Comparison of ENCODE assay signal across 1 cellular context in the genomic region with DNA sequence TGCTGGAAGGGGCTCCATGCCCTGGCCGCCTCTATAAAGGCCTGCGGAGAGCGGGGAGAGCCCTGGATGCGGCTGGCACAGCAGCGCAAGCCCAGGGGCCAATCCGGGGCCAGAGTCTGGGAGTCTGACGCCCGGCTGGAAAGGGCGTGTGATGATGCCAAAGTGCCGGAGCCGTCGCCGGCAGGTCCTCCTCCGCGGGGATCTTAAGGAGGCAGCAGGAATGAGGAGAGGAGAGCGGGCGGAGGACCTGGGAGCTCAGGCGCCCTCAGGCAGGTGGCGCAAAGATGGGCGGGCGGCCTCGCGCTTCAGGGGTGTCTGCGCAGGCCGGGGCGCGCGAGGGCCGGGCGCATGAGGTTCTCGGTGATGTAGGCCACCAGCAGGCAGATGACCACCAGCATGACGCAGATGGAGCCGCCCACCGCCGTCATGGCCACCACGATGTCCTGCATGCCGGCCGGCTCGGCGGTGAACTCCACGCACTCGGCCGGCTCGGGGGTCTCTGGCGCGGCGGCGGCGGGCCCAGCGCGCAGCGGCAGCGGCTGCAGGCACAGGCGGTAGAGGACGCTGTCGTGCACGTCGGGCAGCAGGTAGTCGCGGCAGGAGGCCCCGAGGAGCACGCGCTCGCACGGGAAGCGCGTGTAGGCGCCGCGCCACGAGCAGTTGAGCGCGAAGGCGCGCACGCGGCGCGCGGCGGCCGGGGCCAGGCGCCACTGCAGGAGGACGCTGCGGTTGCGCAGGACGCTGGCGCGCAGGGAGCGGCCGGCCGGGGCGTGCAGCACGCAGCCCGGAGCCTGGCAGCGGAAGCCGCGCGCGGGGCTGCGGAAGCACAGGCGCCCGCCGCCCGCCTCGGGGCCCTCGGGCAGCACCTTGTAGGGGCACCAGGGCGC.
TF ChIP-seq lines count a peak whose summit lies in the region.

No MANE protein-coding gene starts in this region.

TF ChIP-seq in HepG2, 621 proteins besides CTCF, POLR2A, EP300 and RAD21 (continued from another document and continues in another):
- no peak for TF ChIP-seq HNF4G (IDR thresholded peaks at IDR 0.05; ENCODE audit: borderline replicate concordance, low read depth, low read length)
- TF ChIP-seq HNF4G (CRISPR knock-in tag; IDR thresholded peaks at IDR 0.05; ENCODE audit: borderline replicate concordance, low read depth): no peak
- TF ChIP-seq SOX6 (IDR thresholded peaks at IDR 0.05): no peak
- no peak for TF ChIP-seq SOX6 (CRISPR knock-in tag; IDR thresholded peaks at IDR 0.05)
- peak; percentile 87 for TF ChIP-seq ZNF777 (CRISPR knock-in tag; IDR thresholded peaks at IDR 0.05)
- TF ChIP-seq, protein P1, sequence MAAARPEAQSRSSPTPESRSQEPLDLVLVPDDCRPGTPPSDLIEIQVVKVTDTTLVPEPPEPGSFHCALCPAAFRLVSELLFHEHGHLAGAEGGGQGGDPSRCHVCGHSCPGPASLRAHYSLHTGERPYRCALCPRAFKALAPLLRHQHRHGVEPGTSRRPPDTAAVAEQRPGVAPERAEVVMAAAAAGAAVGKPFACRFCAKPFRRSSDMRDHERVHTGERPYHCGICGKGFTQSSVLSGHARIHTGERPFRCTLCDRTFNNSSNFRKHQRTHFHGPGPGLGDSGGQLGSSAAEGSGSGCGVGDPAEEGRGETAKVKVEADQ (CRISPR knock-in tag; IDR thresholded peaks at IDR 0.05; ENCODE audit: borderline replicate concordance): no peak; the same call in 1 of the 2 replicates
- TF ChIP-seq, protein P2, sequence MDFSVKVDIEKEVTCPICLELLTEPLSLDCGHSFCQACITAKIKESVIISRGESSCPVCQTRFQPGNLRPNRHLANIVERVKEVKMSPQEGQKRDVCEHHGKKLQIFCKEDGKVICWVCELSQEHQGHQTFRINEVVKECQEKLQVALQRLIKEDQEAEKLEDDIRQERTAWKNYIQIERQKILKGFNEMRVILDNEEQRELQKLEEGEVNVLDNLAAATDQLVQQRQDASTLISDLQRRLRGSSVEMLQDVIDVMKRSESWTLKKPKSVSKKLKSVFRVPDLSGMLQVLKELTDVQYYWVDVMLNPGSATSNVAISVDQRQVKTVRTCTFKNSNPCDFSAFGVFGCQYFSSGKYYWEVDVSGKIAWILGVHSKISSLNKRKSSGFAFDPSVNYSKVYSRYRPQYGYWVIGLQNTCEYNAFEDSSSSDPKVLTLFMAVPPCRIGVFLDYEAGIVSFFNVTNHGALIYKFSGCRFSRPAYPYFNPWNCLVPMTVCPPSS (IDR thresholded peaks at IDR 0.05): no peak
- TF ChIP-seq, protein P3, sequence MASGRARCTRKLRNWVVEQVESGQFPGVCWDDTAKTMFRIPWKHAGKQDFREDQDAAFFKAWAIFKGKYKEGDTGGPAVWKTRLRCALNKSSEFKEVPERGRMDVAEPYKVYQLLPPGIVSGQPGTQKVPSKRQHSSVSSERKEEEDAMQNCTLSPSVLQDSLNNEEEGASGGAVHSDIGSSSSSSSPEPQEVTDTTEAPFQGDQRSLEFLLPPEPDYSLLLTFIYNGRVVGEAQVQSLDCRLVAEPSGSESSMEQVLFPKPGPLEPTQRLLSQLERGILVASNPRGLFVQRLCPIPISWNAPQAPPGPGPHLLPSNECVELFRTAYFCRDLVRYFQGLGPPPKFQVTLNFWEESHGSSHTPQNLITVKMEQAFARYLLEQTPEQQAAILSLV (CRISPR knock-in tag; IDR thresholded peaks at IDR 0.05; ENCODE audit: borderline replicate concordance): no peak
- 0 out of 2 replicates have a peak, but pooled peaks have one; percentile 19 for TF ChIP-seq ZFP91 (CRISPR knock-in tag; IDR thresholded peaks at IDR 0.05; ENCODE audit: borderline replicate concordance)
- no peak for TF ChIP-seq ZNF275 (CRISPR knock-in tag; IDR thresholded peaks at IDR 0.05; ENCODE audit: borderline replicate concordance)
- no peak for TF ChIP-seq AHR (CRISPR knock-in tag; IDR thresholded peaks at IDR 0.05)
- no peak for TF ChIP-seq ISL2 (CRISPR knock-in tag; IDR thresholded peaks at IDR 0.05)
- no peak for TF ChIP-seq ZNF792 (CRISPR knock-in tag; IDR thresholded peaks at IDR 0.05)
- no peak for TF ChIP-seq ZFP82 (CRISPR knock-in tag; IDR thresholded peaks at IDR 0.05; ENCODE audit: borderline replicate concordance)
- TF ChIP-seq, protein P4, sequence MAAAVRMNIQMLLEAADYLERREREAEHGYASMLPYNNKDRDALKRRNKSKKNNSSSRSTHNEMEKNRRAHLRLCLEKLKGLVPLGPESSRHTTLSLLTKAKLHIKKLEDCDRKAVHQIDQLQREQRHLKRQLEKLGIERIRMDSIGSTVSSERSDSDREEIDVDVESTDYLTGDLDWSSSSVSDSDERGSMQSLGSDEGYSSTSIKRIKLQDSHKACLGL (CRISPR knock-in tag; IDR thresholded peaks at IDR 0.05): peak; percentile 37; the same call in 1 of the 2 replicates
- no peak for TF ChIP-seq NFE2L1 (CRISPR knock-in tag; IDR thresholded peaks at IDR 0.05; ENCODE audit: borderline replicate concordance)
- TF ChIP-seq SMAD1 (CRISPR knock-in tag; IDR thresholded peaks at IDR 0.05; ENCODE audit: borderline replicate concordance, low read depth): no peak
- TF ChIP-seq POGK (CRISPR knock-in tag; conservative IDR thresholded peaks at IDR 0.05): no peak
- 0 out of 2 replicates have a peak, but pooled peaks have one; percentile 48 for TF ChIP-seq ARNT2 (CRISPR knock-in tag; IDR thresholded peaks at IDR 0.05; ENCODE audit: low read depth)
- TF ChIP-seq TFDP1 (CRISPR knock-in tag; IDR thresholded peaks at IDR 0.05; ENCODE audit: borderline replicate concordance): peak; percentile 80; the same call in 1 of the 2 replicates
- no peak for TF ChIP-seq GPN1 (CRISPR knock-in tag; IDR thresholded peaks at IDR 0.05; ENCODE audit: borderline replicate concordance)
- TF ChIP-seq ZNF709 (CRISPR knock-in tag; IDR thresholded peaks at IDR 0.05): 0 out of 2 replicates have a peak, but pooled peaks have one; percentile 36
- TF ChIP-seq ELF4 (CRISPR knock-in tag; IDR thresholded peaks at IDR 0.05; ENCODE audit: borderline replicate concordance): no peak
- TF ChIP-seq ZNF496 (CRISPR knock-in tag; IDR thresholded peaks at IDR 0.05; ENCODE audit: insufficient replicate concordance): no peak
- no peak for TF ChIP-seq MXD4 (CRISPR knock-in tag; IDR thresholded peaks at IDR 0.05)
- no peak for TF ChIP-seq NCOA1 (CRISPR knock-in tag; IDR thresholded peaks at IDR 0.05)
- 0 out of 2 replicates have a peak, but pooled peaks have one; percentile 51 for TF ChIP-seq TFDP2 (CRISPR knock-in tag; IDR thresholded peaks at IDR 0.05)
- TF ChIP-seq, protein P5, sequence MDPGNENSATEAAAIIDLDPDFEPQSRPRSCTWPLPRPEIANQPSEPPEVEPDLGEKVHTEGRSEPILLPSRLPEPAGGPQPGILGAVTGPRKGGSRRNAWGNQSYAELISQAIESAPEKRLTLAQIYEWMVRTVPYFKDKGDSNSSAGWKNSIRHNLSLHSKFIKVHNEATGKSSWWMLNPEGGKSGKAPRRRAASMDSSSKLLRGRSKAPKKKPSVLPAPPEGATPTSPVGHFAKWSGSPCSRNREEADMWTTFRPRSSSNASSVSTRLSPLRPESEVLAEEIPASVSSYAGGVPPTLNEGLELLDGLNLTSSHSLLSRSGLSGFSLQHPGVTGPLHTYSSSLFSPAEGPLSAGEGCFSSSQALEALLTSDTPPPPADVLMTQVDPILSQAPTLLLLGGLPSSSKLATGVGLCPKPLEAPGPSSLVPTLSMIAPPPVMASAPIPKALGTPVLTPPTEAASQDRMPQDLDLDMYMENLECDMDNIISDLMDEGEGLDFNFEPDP (CRISPR knock-in tag; conservative IDR thresholded peaks at IDR 0.05): no peak
- TF ChIP-seq, protein P6, sequence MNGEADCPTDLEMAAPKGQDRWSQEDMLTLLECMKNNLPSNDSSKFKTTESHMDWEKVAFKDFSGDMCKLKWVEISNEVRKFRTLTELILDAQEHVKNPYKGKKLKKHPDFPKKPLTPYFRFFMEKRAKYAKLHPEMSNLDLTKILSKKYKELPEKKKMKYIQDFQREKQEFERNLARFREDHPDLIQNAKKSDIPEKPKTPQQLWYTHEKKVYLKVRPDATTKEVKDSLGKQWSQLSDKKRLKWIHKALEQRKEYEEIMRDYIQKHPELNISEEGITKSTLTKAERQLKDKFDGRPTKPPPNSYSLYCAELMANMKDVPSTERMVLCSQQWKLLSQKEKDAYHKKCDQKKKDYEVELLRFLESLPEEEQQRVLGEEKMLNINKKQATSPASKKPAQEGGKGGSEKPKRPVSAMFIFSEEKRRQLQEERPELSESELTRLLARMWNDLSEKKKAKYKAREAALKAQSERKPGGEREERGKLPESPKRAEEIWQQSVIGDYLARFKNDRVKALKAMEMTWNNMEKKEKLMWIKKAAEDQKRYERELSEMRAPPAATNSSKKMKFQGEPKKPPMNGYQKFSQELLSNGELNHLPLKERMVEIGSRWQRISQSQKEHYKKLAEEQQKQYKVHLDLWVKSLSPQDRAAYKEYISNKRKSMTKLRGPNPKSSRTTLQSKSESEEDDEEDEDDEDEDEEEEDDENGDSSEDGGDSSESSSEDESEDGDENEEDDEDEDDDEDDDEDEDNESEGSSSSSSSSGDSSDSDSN (CRISPR knock-in tag; IDR thresholded peaks at IDR 0.05): no peak
- no peak for TF ChIP-seq ZNF232 (CRISPR knock-in tag; IDR thresholded peaks at IDR 0.05; ENCODE audit: borderline replicate concordance)
- TF ChIP-seq, protein P7, sequence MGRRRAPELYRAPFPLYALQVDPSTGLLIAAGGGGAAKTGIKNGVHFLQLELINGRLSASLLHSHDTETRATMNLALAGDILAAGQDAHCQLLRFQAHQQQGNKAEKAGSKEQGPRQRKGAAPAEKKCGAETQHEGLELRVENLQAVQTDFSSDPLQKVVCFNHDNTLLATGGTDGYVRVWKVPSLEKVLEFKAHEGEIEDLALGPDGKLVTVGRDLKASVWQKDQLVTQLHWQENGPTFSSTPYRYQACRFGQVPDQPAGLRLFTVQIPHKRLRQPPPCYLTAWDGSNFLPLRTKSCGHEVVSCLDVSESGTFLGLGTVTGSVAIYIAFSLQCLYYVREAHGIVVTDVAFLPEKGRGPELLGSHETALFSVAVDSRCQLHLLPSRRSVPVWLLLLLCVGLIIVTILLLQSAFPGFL (CRISPR knock-in tag; IDR thresholded peaks at IDR 0.05): no peak
- no peak for TF ChIP-seq TCF7 (IDR thresholded peaks at IDR 0.05; ENCODE audit: low read depth)
- TF ChIP-seq ZSCAN20 (CRISPR knock-in tag; IDR thresholded peaks at IDR 0.05; ENCODE audit: borderline replicate concordance): no peak
